In genomic region chr16:85250609-85251223, GRCh38 we compare ENCODE assay signal across 26 cellular contexts.
"Had no signal": no experiment of that assay in that cellular context is flagged by ENCODE, and none has a peak within 500 bp of the region (broad histone marks: within the 10 kb centered on the region; RNA-seq: fewer than 3 reads in every experiment).

No MANE protein-coding gene starts in this region.

- H3K4me3 ChIP-seq: cardiac muscle cell, heart left ventricle, psoas muscle, sigmoid colon, suprapubic skin, tibial artery, upper lobe of right lung had no signal

- DNase-seq: activated B cell treated with CpG ODN at 0.5 μM for 24 hours; activated CD4-positive, alpha-beta T cell treated with anti-CD3 and anti-CD28 coated beads, Interleukin-2, amount 50 U/mL, for 1 hour; activated CD8-positive, alpha-beta T cell treated with anti-CD3 and anti-CD28 coated beads for 36 hours; activated gamma-delta T cell treated with Interleukin-2 at 50 U/mL for 16 hours; activated T-cell treated with anti-CD3 and anti-CD28 coated beads, Interleukin-2, amount 50 U/mL, for 4 hours; cortex of kidney; effector memory CD8-positive, alpha-beta T cell; erythroblast; foreskin fibroblast; heart left ventricle; immature natural killer cell; kidney; left colon; naive thymus-derived CD4-positive, alpha-beta T cell; occipital lobe; psoas muscle; sigmoid colon; small intestine; stimulated activated CD4-positive, alpha-beta T cell treated with anti-CD3 and anti-CD28 coated beads, Interleukin-2, amount 100 ng/mL, for 24 hours; stimulated activated naive B cell treated with anti-CD40 and anti-IgM and Interleukin-4, amounts not matched to agents 10 μg/mL and 1 μg/mL and 100 μg/mL, for 72 hours; T-helper 17 cell; tibial artery; upper lobe of right lung had no signal

- H2AFZ ChIP-seq: parathyroid adenoma had no signal

- H3K36me3 ChIP-seq: cardiac muscle cell, heart left ventricle, sigmoid colon, suprapubic skin, tibial artery, upper lobe of right lung had no signal

- H3K9ac ChIP-seq: parathyroid adenoma had no signal

- H3K27ac ChIP-seq: cardiac muscle cell, heart left ventricle, parathyroid adenoma, psoas muscle, sigmoid colon, suprapubic skin, tibial artery, upper lobe of right lung had no signal

- H3K27me3 ChIP-seq: cardiac muscle cell, sigmoid colon, suprapubic skin, upper lobe of right lung had no signal

- H3K9me3 ChIP-seq: heart left ventricle, psoas muscle, sigmoid colon, suprapubic skin, tibial artery, upper lobe of right lung had no signal

- H3K4me1 ChIP-seq: upper lobe of right lung had no signal
